In the genomic region with DNA sequence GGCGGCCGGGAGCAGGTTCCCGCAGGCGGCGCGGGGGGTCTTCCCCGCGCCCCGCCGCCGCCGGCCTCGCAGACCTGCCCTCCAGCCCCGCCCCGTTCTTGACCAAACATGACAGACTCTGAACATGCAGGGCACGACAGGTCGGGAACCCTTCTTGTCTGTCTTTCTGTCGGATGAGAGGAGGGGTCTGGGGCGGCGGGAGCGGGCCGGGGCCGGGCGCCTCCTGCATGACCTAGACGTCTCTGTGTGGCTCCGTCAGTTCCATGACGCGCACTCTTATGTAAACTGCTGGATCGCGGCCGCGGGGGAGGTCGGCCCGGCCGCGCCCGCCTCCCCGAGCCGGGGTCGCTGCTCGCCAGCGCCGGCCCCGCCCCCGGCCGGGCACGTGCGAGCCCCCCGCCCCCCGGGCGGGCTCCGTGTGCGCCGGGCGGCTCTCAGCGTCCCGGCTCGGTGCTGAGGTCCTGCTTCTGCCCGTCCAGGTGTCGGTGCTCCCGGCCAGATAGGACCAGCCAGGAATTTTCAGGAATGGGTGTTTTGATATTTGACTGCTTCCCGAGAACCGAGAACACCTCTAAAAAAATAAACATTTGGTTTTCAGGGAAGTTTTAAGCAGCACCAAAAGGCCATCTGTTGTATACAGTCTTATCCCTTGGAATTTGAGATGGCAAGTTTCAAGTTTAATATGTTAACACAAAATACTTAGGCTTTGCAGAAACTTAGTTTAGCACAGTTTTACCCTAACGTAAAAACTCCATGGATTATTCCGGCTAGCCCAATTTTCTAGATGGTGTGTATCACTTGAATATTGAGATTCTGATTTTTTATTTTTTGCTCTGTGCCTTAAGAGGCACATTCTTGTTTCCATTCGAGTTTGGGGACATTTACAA, we compare ENCODE assay signal across 1 cellular context.
TF ChIP-seq lines count a peak whose summit lies in the region.

No MANE protein-coding gene starts in this region.

TF ChIP-seq in HepG2, 621 proteins besides CTCF, POLR2A, EP300 and RAD21 (continued from another document and continues in another):
- TF ChIP-seq, protein P1, sequence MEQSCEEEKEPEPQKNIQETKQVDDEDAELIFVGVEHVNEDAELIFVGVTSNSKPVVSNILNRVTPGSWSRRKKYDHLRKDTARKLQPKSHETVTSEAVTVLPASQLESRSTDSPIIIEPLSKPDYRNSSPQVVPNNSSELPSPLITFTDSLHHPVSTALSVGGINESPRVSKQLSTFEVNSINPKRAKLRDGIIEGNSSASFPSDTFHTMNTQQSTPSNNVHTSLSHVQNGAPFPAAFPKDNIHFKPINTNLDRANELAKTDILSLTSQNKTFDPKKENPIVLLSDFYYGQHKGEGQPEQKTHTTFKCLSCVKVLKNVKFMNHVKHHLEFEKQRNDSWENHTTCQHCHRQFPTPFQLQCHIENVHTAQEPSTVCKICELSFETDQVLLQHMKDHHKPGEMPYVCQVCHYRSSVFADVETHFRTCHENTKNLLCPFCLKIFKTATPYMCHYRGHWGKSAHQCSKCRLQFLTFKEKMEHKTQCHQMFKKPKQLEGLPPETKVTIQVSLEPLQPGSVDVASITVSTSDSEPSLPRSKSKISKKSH (CRISPR knock-in tag; IDR thresholded peaks at IDR 0.05; ENCODE audit: borderline replicate concordance), result no peak
- TF ChIP-seq, protein P2, sequence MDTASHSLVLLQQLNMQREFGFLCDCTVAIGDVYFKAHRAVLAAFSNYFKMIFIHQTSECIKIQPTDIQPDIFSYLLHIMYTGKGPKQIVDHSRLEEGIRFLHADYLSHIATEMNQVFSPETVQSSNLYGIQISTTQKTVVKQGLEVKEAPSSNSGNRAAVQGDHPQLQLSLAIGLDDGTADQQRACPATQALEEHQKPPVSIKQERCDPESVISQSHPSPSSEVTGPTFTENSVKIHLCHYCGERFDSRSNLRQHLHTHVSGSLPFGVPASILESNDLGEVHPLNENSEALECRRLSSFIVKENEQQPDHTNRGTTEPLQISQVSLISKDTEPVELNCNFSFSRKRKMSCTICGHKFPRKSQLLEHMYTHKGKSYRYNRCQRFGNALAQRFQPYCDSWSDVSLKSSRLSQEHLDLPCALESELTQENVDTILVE (CRISPR knock-in tag; IDR thresholded peaks at IDR 0.05), result no peak
- no peak for TF ChIP-seq POLR2AphosphoS2 (IDR thresholded peaks at IDR 0.05; ENCODE audit: low read depth, low read length)
- no peak; the same call in 1 of the 2 replicates for TF ChIP-seq MED13 (CRISPR knock-in tag; IDR thresholded peaks at IDR 0.05)
- peak; percentile 24; the same call in 1 of the 2 replicates for TF ChIP-seq GATA4 (IDR thresholded peaks at IDR 0.05; ENCODE audit: borderline replicate concordance, low read depth)
- no peak for TF ChIP-seq NR3C1 (CRISPR knock-in tag; IDR thresholded peaks at IDR 0.05)
- TF ChIP-seq ZNF569 (CRISPR knock-in tag; IDR thresholded peaks at IDR 0.05; ENCODE audit: borderline replicate concordance), result no peak
- TF ChIP-seq, protein P3, sequence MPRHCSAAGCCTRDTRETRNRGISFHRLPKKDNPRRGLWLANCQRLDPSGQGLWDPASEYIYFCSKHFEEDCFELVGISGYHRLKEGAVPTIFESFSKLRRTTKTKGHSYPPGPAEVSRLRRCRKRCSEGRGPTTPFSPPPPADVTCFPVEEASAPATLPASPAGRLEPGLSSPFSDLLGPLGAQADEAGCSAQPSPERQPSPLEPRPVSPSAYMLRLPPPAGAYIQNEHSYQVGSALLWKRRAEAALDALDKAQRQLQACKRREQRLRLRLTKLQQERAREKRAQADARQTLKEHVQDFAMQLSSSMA (CRISPR knock-in tag; IDR thresholded peaks at IDR 0.05), result no peak
- TF ChIP-seq MTERF4 (CRISPR knock-in tag; IDR thresholded peaks at IDR 0.05), result no peak
- no peak for TF ChIP-seq HOXD1 (CRISPR knock-in tag; IDR thresholded peaks at IDR 0.05)
- TF ChIP-seq, protein P4, sequence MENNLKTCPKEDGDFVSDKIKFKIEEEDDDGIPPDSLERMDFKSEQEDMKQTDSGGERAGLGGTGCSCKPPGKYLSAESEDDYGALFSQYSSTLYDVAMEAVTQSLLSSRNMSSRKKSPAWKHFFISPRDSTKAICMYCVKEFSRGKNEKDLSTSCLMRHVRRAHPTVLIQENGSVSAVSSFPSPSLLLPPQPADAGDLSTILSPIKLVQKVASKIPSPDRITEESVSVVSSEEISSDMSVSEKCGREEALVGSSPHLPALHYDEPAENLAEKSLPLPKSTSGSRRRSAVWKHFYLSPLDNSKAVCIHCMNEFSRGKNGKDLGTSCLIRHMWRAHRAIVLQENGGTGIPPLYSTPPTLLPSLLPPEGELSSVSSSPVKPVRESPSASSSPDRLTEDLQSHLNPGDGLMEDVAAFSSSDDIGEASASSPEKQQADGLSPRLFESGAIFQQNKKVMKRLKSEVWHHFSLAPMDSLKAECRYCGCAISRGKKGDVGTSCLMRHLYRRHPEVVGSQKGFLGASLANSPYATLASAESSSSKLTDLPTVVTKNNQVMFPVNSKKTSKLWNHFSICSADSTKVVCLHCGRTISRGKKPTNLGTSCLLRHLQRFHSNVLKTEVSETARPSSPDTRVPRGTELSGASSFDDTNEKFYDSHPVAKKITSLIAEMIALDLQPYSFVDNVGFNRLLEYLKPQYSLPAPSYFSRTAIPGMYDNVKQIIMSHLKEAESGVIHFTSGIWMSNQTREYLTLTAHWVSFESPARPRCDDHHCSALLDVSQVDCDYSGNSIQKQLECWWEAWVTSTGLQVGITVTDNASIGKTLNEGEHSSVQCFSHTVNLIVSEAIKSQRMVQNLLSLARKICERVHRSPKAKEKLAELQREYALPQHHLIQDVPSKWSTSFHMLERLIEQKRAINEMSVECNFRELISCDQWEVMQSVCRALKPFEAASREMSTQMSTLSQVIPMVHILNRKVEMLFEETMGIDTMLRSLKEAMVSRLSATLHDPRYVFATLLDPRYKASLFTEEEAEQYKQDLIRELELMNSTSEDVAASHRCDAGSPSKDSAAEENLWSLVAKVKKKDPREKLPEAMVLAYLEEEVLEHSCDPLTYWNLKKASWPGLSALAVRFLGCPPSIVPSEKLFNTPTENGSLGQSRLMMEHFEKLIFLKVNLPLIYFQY (CRISPR knock-in tag; IDR thresholded peaks at IDR 0.05; ENCODE audit: borderline replicate concordance), result no peak
- TF ChIP-seq ZNF709 (CRISPR knock-in tag; IDR thresholded peaks at IDR 0.05), result peak; percentile 78; the same call in 1 of the 2 replicates
- no peak for TF ChIP-seq ZNF18 (CRISPR knock-in tag; IDR thresholded peaks at IDR 0.05; ENCODE audit: insufficient replicate concordance)
- no peak for TF ChIP-seq ZNF468 (CRISPR knock-in tag; IDR thresholded peaks at IDR 0.05)
- TF ChIP-seq ZNF207 (IDR thresholded peaks at IDR 0.05; ENCODE audit: borderline replicate concordance), result no peak
- no peak for TF ChIP-seq ZEB1 (IDR thresholded peaks at IDR 0.05; ENCODE audit: insufficient replicate concordance, low read depth)
- no peak for TF ChIP-seq BATF2 (CRISPR knock-in tag; IDR thresholded peaks at IDR 0.05)
- no peak for TF ChIP-seq ZNF260 (CRISPR knock-in tag; IDR thresholded peaks at IDR 0.05; ENCODE audit: borderline replicate concordance, low read depth)
- no peak for TF ChIP-seq NFRKB (IDR thresholded peaks at IDR 0.05)
- no peak for TF ChIP-seq POGZ (CRISPR knock-in tag; IDR thresholded peaks at IDR 0.05)
- no peak for TF ChIP-seq BRCA1 (CRISPR knock-in tag; IDR thresholded peaks at IDR 0.05)
- no peak for TF ChIP-seq REXO4 (CRISPR knock-in tag; IDR thresholded peaks at IDR 0.05; ENCODE audit: borderline replicate concordance)
- no peak for TF ChIP-seq ZNF562 (CRISPR knock-in tag; IDR thresholded peaks at IDR 0.05; ENCODE audit: borderline replicate concordance)
- TF ChIP-seq ZNF605 (CRISPR knock-in tag; IDR thresholded peaks at IDR 0.05), result no peak
- TF ChIP-seq SNAPC2 (CRISPR knock-in tag; IDR thresholded peaks at IDR 0.05), result no peak; the same call in 1 of the 2 replicates
- TF ChIP-seq ZNF143 (CRISPR knock-in tag; IDR thresholded peaks at IDR 0.05), result no peak; the same call in 1 of the 2 replicates
- TF ChIP-seq ZNF572 (CRISPR knock-in tag; IDR thresholded peaks at IDR 0.05), result no peak
- TF ChIP-seq SMARCE1 (IDR thresholded peaks at IDR 0.05; ENCODE audit: borderline replicate concordance), result no peak
- peak; percentile 48; the same call in 1 of the 2 replicates for TF ChIP-seq ZNF790 (CRISPR knock-in tag; IDR thresholded peaks at IDR 0.05; ENCODE audit: borderline replicate concordance)
- TF ChIP-seq ZNF660 (CRISPR knock-in tag; IDR thresholded peaks at IDR 0.05; ENCODE audit: borderline replicate concordance, low read depth), result no peak
- TF ChIP-seq, protein P5, sequence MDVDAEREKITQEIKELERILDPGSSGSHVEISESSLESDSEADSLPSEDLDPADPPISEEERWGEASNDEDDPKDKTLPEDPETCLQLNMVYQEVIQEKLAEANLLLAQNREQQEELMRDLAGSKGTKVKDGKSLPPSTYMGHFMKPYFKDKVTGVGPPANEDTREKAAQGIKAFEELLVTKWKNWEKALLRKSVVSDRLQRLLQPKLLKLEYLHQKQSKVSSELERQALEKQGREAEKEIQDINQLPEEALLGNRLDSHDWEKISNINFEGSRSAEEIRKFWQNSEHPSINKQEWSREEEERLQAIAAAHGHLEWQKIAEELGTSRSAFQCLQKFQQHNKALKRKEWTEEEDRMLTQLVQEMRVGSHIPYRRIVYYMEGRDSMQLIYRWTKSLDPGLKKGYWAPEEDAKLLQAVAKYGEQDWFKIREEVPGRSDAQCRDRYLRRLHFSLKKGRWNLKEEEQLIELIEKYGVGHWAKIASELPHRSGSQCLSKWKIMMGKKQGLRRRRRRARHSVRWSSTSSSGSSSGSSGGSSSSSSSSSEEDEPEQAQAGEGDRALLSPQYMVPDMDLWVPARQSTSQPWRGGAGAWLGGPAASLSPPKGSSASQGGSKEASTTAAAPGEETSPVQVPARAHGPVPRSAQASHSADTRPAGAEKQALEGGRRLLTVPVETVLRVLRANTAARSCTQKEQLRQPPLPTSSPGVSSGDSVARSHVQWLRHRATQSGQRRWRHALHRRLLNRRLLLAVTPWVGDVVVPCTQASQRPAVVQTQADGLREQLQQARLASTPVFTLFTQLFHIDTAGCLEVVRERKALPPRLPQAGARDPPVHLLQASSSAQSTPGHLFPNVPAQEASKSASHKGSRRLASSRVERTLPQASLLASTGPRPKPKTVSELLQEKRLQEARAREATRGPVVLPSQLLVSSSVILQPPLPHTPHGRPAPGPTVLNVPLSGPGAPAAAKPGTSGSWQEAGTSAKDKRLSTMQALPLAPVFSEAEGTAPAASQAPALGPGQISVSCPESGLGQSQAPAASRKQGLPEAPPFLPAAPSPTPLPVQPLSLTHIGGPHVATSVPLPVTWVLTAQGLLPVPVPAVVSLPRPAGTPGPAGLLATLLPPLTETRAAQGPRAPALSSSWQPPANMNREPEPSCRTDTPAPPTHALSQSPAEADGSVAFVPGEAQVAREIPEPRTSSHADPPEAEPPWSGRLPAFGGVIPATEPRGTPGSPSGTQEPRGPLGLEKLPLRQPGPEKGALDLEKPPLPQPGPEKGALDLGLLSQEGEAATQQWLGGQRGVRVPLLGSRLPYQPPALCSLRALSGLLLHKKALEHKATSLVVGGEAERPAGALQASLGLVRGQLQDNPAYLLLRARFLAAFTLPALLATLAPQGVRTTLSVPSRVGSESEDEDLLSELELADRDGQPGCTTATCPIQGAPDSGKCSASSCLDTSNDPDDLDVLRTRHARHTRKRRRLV (CRISPR knock-in tag; IDR thresholded peaks at IDR 0.05), result no peak
- TF ChIP-seq ZNF343 (CRISPR knock-in tag; IDR thresholded peaks at IDR 0.05), result no peak; the same call in 1 of the 2 replicates
- TF ChIP-seq CREB1 (IDR thresholded peaks at IDR 0.05), result peak; percentile 73; the same call in 1 of the 2 replicates
- TF ChIP-seq CREB1 (CRISPR knock-in tag; IDR thresholded peaks at IDR 0.05), result no peak
- no peak for TF ChIP-seq ETV6 (CRISPR knock-in tag; conservative IDR thresholded peaks at IDR 0.05)
- TF ChIP-seq TOPORS (CRISPR knock-in tag; IDR thresholded peaks at IDR 0.05), result peak; percentile 79; the same call in 1 of the 2 replicates
